Comparison of ENCODE assay signal across 31 cellular contexts in genomic region chrX:121014826-121015225, GRCh38. TPM values are rescaled to one million over a fixed set of nuclear protein-coding genes. Genes with fewer than 3 reads are reported as not detected.
"Had no signal": no experiment of that assay in that cellular context is flagged by ENCODE, and none has a peak within 500 bp of the region (broad histone marks: within the 10 kb centered on the region; RNA-seq: fewer than 3 reads in every experiment).

No MANE protein-coding gene starts in this region.

- H3K4me3 ChIP-seq: left lung, lung, ovary, sigmoid colon, spleen, suprapubic skin, thoracic aorta, tibial artery, uterus had no signal

- H3K27me3 ChIP-seq: left lung, ovary, sigmoid colon, spleen, suprapubic skin, tibial artery, uterus had no signal

- H3K27ac ChIP-seq: left lung, ovary, sigmoid colon, spleen, suprapubic skin, thoracic aorta, tibial artery, uterus had no signal

- DNase-seq: hippocampal formation; kidney glomerular epithelial cell; left cardiac atrium; left lung; mesendoderm; naive B cell; natural killer cell; nephron progenitor cell; ovary; right cardiac atrium; sigmoid colon; small intestine; spleen; stimulated activated CD4-positive, alpha-beta T cell treated with anti-CD3 and anti-CD28 coated beads, Interleukin-4, amount 100 ng/mL, for 24 hours; stimulated activated naive CD4-positive, alpha-beta T cell; tibial artery; uterus had no signal

- ATAC-seq: left cardiac atrium; left lung; natural killer cell; right cardiac atrium; stimulated activated effector memory CD8-positive, alpha-beta T cell treated with anti-CD3 and anti-CD28 coated beads, Interleukin-12 subunit alpha, Interleukin-12 subunit beta, amount 100 ng/mL, for 72 hours had no signal

- H3K36me3 ChIP-seq: left lung, ovary, sigmoid colon, spleen, suprapubic skin, thoracic aorta, tibial artery, uterus had no signal

- H3K4me1 ChIP-seq: left lung, sigmoid colon, spleen, suprapubic skin, tibial artery, uterus had no signal

- H3K9me3 ChIP-seq: left lung, ovary, sigmoid colon, suprapubic skin, thoracic aorta, uterus had no signal

- FAIRE-seq: keratinocyte, small intestine had no signal

RNA-seq across cellular contexts. Expression of gene CT47A1, which starts 29.3 kb away (rescaled TPM):
- total RNA-seq: left cardiac atrium, left lung, lower leg skin, lung, mesothelial cell of epicardium, mononuclear cell, natural killer cell, omental fat pad, ovary, progenitor cell of endocrine pancreas, pulmonary artery endothelial cell, renal cortical epithelial cell, right cardiac atrium, sigmoid colon, spleen, subcutaneous adipose tissue, suprapubic skin, thoracic aorta, ureter, uterus had no signal
- polyA plus RNA-seq: keratinocyte, lung, ovary, right cardiac atrium, sigmoid colon, small intestine, spleen had no signal

RNA-seq across cellular contexts. Expression of gene CT47A2, which starts 34.1 kb away (rescaled TPM):
- total RNA-seq: left cardiac atrium, left lung, lower leg skin, lung, mesothelial cell of epicardium, mononuclear cell, natural killer cell, omental fat pad, ovary, progenitor cell of endocrine pancreas, pulmonary artery endothelial cell, renal cortical epithelial cell, right cardiac atrium, sigmoid colon, spleen, subcutaneous adipose tissue, suprapubic skin, thoracic aorta, ureter, uterus had no signal
- polyA plus RNA-seq: keratinocyte, lung, ovary, right cardiac atrium, sigmoid colon, small intestine, spleen had no signal

RNA-seq across cellular contexts. Expression of gene CT47A3, which starts 39.0 kb away (rescaled TPM):
- total RNA-seq: left cardiac atrium, left lung, lower leg skin, lung, mesothelial cell of epicardium, mononuclear cell, natural killer cell, omental fat pad, ovary, progenitor cell of endocrine pancreas, pulmonary artery endothelial cell, renal cortical epithelial cell, right cardiac atrium, sigmoid colon, spleen, subcutaneous adipose tissue, suprapubic skin, thoracic aorta, ureter, uterus had no signal
- polyA plus RNA-seq: keratinocyte, lung, ovary, right cardiac atrium, sigmoid colon, small intestine, spleen had no signal

RNA-seq across cellular contexts. Expression of gene CT47A4, which starts 43.8 kb away (rescaled TPM):
- total RNA-seq: left cardiac atrium, left lung, lower leg skin, lung, mesothelial cell of epicardium, mononuclear cell, natural killer cell, omental fat pad, ovary, progenitor cell of endocrine pancreas, pulmonary artery endothelial cell, renal cortical epithelial cell, right cardiac atrium, sigmoid colon, spleen, subcutaneous adipose tissue, suprapubic skin, thoracic aorta, ureter, uterus had no signal
- polyA plus RNA-seq: keratinocyte, lung, ovary, right cardiac atrium, sigmoid colon, small intestine, spleen had no signal
